14 cellular contexts compared by ENCODE assay signal in the genomic region with DNA sequence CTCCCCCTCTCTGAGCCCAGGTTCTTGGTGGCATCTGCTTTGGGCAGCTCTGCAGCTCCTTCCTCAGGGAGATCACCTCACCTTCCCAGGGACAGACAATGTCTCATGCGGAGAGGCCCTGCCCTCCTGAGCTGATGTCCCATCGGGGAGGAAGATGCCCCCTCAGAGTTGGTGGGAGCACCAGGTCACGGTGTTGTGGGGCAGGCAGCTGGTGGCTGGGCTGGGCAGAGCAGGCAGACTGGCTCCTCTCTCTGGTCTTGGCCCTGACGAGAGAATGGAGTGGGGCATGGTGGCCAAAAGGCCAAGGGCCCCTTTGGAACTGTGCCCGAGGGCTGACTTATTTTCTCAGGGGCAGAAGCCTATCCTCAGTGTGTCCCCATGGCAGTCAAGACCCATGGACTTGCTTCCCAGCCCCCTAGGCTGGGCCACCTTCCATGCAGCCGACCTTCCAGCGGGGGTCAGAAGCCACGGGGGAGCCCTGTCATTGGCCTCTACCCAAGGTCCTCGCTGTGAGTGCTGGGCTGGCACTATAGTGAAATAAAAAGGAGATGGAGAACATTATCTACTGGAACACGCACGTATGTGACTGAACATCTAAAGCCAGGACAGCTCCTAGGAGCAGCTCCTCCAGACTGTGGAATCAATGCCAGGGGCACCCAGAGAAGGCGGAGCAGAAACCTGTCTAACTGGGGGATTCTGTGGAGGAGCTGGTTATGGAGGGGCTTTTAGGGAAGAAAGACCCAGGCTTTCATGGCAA. TPM values are rescaled to one million over a fixed set of nuclear protein-coding genes. Genes with fewer than 3 reads are reported as not detected.
DNase-seq lines count a peak whose midpoint lies in the region; ATAC-seq, FAIRE-seq and TF ChIP-seq lines count a peak whose summit lies in the region.
"Had no signal": no experiment of that assay in that cellular context is flagged by ENCODE, and none has a peak within 500 bp of the region (broad histone marks: within the 10 kb centered on the region; RNA-seq: fewer than 3 reads in every experiment).

No MANE protein-coding gene starts in this region.

- H4K20me1 ChIP-seq in SK-N-SH (ENCODE audit: insufficient read depth) = no peaks in the 10 kb centered on the region

- no peaks in the 10 kb centered on the region for H3K36me3 Mint-ChIP-seq in stimulated activated naive CD8-positive, alpha-beta T cell treated with anti-CD3 and anti-CD28 coated beads, Interleukin-15, Interleukin-2, amounts not matched to agents 100 ng/mL and 50 ng/mL, for 24 hours (ENCODE audit: low read depth)
- no peaks in the 10 kb centered on the region for H3K36me3 Mint-ChIP-seq in activated T-helper 17 cell treated with anti-CD3 and anti-CD28 coated beads, Interleukin-2, amount 50 U/mL, for 72 hours (ENCODE audit: low read depth)

- no peak overlapping the region for H3K9ac ChIP-seq in SK-N-SH

- no peaks in the 10 kb centered on the region for H3K9me2 ChIP-seq in SK-N-SH

- DNase-seq in stimulated activated naive CD8-positive, alpha-beta T cell treated with anti-CD3 and anti-CD28 coated beads, Interleukin-15, Interleukin-2, amounts not matched to agents 100 U/mL and 50 U/mL, for 24 hours = no peak
- DNase-seq in right cardiac atrium (peak in 1 of 3 donors; percentile 47), frontal cortex (ENCODE audit: low spot score in 2 of 2) (no peak), SK-N-SH (no peak)
- DNase-seq: AML-193; DMS153; MV-4-11; NCI-H2029; stimulated activated CD4-positive, alpha-beta T cell treated with anti-CD3 and anti-CD28 coated beads, Interleukin-4, amount 100 ng/mL, for 1 hour; tibial artery had no signal

- no peaks in the 10 kb centered on the region for H3K36me3 ChIP-seq in SK-N-SH (replicated peaks in 1 of 2; ENCODE audit: control insufficient read depth in 1 of 2, insufficient read depth in 2 of 2, low read length in 1 of 2)

- no peak overlapping the region for H3K27ac ChIP-seq in right cardiac atrium (ENCODE audit: low read length)
- H3K27ac ChIP-seq in SK-N-SH (ENCODE audit: low read depth in 2 of 2, low read length in 1 of 2) = no peak overlapping the region
- H3K27ac ChIP-seq: tibial artery had no signal

- CTCF ChIA-PET in SK-N-SH (lab: Yijun Ruan, JAX) = interaction anchor here (1.0 to 2.5 kb wide), 3 partner anchors 13 to 25 kb away, joined by 4 to 16 read pairs (median 5); no protein-coding TSS in a partner anchor

- H3K4me3 ChIP-seq in right cardiac atrium (ENCODE audit: low read length) (no peak overlapping the region), SK-N-SH (ENCODE audit: low read depth in 2 of 2, low read length in 1 of 2) (no peak overlapping the region)
- H3K4me3 ChIP-seq: tibial artery had no signal

- intact Hi-C loops in right cardiac atrium (cut with DNase I) = no loop called here

- ATAC-seq in stimulated activated naive CD8-positive, alpha-beta T cell treated with anti-CD3 and anti-CD28 coated beads, Interleukin-15, Interleukin-2, amounts not matched to agents 100 U/mL and 50 U/mL, for 24 hours = no peak
- no peak for ATAC-seq in activated T-helper 17 cell treated with anti-CD3 and anti-CD28 coated beads, Interleukin-2, amount 50 U/mL, for 72 hours (replicated peaks)
- peak; percentile 15 to 22 for ATAC-seq in right cardiac atrium
- no peak for ATAC-seq in GM19463 (IDR thresholded peaks at IDR 0.05; ENCODE audit: unreplicated experiment)

- H3K79me2 ChIP-seq in SK-N-SH (ENCODE audit: insufficient read depth) = peaks cover 4% of the 10 kb centered on the region; the same call in 1 of the 2 replicates

- no peak overlapping the region for H3K4me2 ChIP-seq in SK-N-SH

- TF ChIP-seq RAD21 in SK-N-SH (IDR thresholded peaks at IDR 0.05; ENCODE audit: low read length) = no peak

- H3K27me3 ChIP-seq in right cardiac atrium (ENCODE audit: control insufficient read depth, insufficient read depth) (no peaks in the 10 kb centered on the region), SK-N-SH (ENCODE audit: insufficient read depth) (no peaks in the 10 kb centered on the region)

- no peak for TF ChIP-seq EP300 in SK-N-SH (IDR thresholded peaks at IDR 0.05; ENCODE audit: borderline replicate concordance in 1 of 2, low read depth in 1 of 2, low read length in 1 of 2)

- H3K27me3 Mint-ChIP-seq in stimulated activated naive CD8-positive, alpha-beta T cell treated with anti-CD3 and anti-CD28 coated beads, Interleukin-15, Interleukin-2, amounts not matched to agents 100 ng/mL and 50 ng/mL, for 24 hours = peaks cover 8% of the 10 kb centered on the region
- H3K27me3 Mint-ChIP-seq in activated T-helper 17 cell treated with anti-CD3 and anti-CD28 coated beads, Interleukin-2, amount 50 U/mL, for 72 hours = no peaks in the 10 kb centered on the region

- peak overlapping the region; percentile 17 for H3K4me3 Mint-ChIP-seq in stimulated activated naive CD8-positive, alpha-beta T cell treated with anti-CD3 and anti-CD28 coated beads, Interleukin-15, Interleukin-2, amounts not matched to agents 100 ng/mL and 50 ng/mL, for 24 hours
- peak overlapping the region; percentile 25 for H3K4me3 Mint-ChIP-seq in activated T-helper 17 cell treated with anti-CD3 and anti-CD28 coated beads, Interleukin-2, amount 50 U/mL, for 72 hours

- POLR2A ChIA-PET in SK-N-SH (lab: Yijun Ruan, JAX) = interaction anchor here (1.3 kb wide), 1 partner anchor 165 kb away, joined by 3 read pairs; no protein-coding TSS in a partner anchor

- H3K27ac Mint-ChIP-seq in stimulated activated naive CD8-positive, alpha-beta T cell treated with anti-CD3 and anti-CD28 coated beads, Interleukin-15, Interleukin-2, amounts not matched to agents 100 ng/mL and 50 ng/mL, for 24 hours = no peak overlapping the region
- H3K27ac Mint-ChIP-seq in activated T-helper 17 cell treated with anti-CD3 and anti-CD28 coated beads, Interleukin-2, amount 50 U/mL, for 72 hours = peak overlapping the region; percentile 36

- H3K4me1 Mint-ChIP-seq in stimulated activated naive CD8-positive, alpha-beta T cell treated with anti-CD3 and anti-CD28 coated beads, Interleukin-15, Interleukin-2, amounts not matched to agents 100 ng/mL and 50 ng/mL, for 24 hours (ENCODE audit: low read depth) = peaks cover 22% of the 10 kb centered on the region
- H3K4me1 Mint-ChIP-seq in activated T-helper 17 cell treated with anti-CD3 and anti-CD28 coated beads, Interleukin-2, amount 50 U/mL, for 72 hours = peaks cover 17% of the 10 kb centered on the region

- 83% methylated on average over 12 of the region's 12 CpGs for WGBS in right cardiac atrium
- 93% methylated on average over 9 of the region's 12 CpGs for WGBS in SK-N-SH (ENCODE audit: low lambda C conversion rate)

- H2AFZ ChIP-seq in SK-N-SH (ENCODE audit: low read depth) = no peak overlapping the region

- H3K9me3 ChIP-seq in right cardiac atrium (ENCODE audit: control insufficient read depth, low read length) (no peaks in the 10 kb centered on the region), SK-N-SH (no peaks in the 10 kb centered on the region)
- H3K9me3 ChIP-seq: tibial artery had no signal

- peaks cover 5% of the 10 kb centered on the region for H3F3A ChIP-seq in SK-N-SH (replicated peaks; ENCODE audit: insufficient read depth)

- H3K9me3 Mint-ChIP-seq in stimulated activated naive CD8-positive, alpha-beta T cell treated with anti-CD3 and anti-CD28 coated beads, Interleukin-15, Interleukin-2, amounts not matched to agents 100 ng/mL and 50 ng/mL, for 24 hours = no peaks in the 10 kb centered on the region
- no peaks in the 10 kb centered on the region for H3K9me3 Mint-ChIP-seq in activated T-helper 17 cell treated with anti-CD3 and anti-CD28 coated beads, Interleukin-2, amount 50 U/mL, for 72 hours

- H3K4me1 ChIP-seq in right cardiac atrium (ENCODE audit: control insufficient read depth, insufficient read depth, low read length) (peaks cover 7% of the 10 kb centered on the region), SK-N-SH (ENCODE audit: control insufficient read depth in 1 of 2, insufficient read depth in 2 of 2, low read depth in 1 of 2, low read length in 1 of 2) (peaks cover 0 to 12% of the 10 kb centered on the region in 2 experiments; a peak in 2 of 4 replicates)

- no peak for TF ChIP-seq CTCF in SK-N-SH (IDR thresholded peaks at IDR 0.05)

- FAIRE-seq in frontal cortex (lab: Jason Lieb, UNC) = no peak
- FAIRE-seq: keratinocyte had no signal

TF ChIP-seq in SK-N-SH, 30 proteins besides CTCF, POLR2A, EP300 and RAD21 (continues in another document):
- TF ChIP-seq SMC3 (IDR thresholded peaks at IDR 0.05; ENCODE audit: low read depth, low read length) = no peak
- TF ChIP-seq NFIC (IDR thresholded peaks at IDR 0.05; ENCODE audit: borderline replicate concordance) = no peak
- TF ChIP-seq FOXM1 (IDR thresholded peaks at IDR 0.05; ENCODE audit: low read depth) = no peak
- no peak for TF ChIP-seq NRF1 (IDR thresholded peaks at IDR 0.05; ENCODE audit: low read depth, low read length)
- TF ChIP-seq YY1 (IDR thresholded peaks at IDR 0.05; ENCODE audit: low read depth) = no peak
- no peak for TF ChIP-seq TEAD4 (IDR thresholded peaks at IDR 0.05; ENCODE audit: borderline replicate concordance, insufficient read depth)
- no peak for TF ChIP-seq FOXJ3 (CRISPR knock-in tag; IDR thresholded peaks at IDR 0.05)

RNA-seq across cellular contexts. Expression of a gene that starts 21.9 kb away (rescaled TPM):
- 100 to 1,000 TPM; 232 to 283 TPM for total RNA-seq in activated T-helper 17 cell treated with anti-CD3 and anti-CD28 coated beads, Interleukin-2, amount 50 U/mL, for 72 hours
- total RNA-seq in right cardiac atrium (100 to 1,000 TPM; 141 to 158 (median 146) TPM), frontal cortex (174 TPM)
- polyA plus RNA-seq in right cardiac atrium (100.0 TPM), SK-N-SH (2012; rRNA removed) (43.7 and 61.0 TPM in 2 replicates)
- polyA plus RNA-seq in SK-N-SH (2012; cell fraction: cytosol; rRNA removed) = 61.5 and 75.2 TPM in 2 replicates
- polyA plus RNA-seq in SK-N-SH (2012; cell fraction: nucleus; rRNA removed) = 40.4 and 72.7 TPM in 2 replicates

Comparison
In these comparisons a context has a peak if more than half of its experiments do, and no peak if none do; other contexts are left out.
1. ATAC-seq: peak in right cardiac atrium (2 of 2); none in stimulated activated naive CD8-positive, alpha-beta T cell treated with anti-CD3 and anti-CD28 coated beads, Interleukin-15, Interleukin-2, amounts not matched to agents 100 U/mL and 50 U/mL, for 24 hours (single experiment), activated T-helper 17 cell treated with anti-CD3 and anti-CD28 coated beads, Interleukin-2, amount 50 U/mL, for 72 hours (single experiment) and GM19463 (single experiment).